ENCODE assay signal across 23 cellular contexts in genomic region chr3:71215351-71215750, GRCh38.
DNase-seq lines count a peak whose midpoint lies in the region; ATAC-seq, FAIRE-seq and TF ChIP-seq lines count a peak whose summit lies in the region.
"Had no signal": no experiment of that assay in that cellular context is flagged by ENCODE, and none has a peak within 500 bp of the region (broad histone marks: within the 10 kb centered on the region; RNA-seq: fewer than 3 reads in every experiment).

No MANE protein-coding gene starts in this region.

- DNase-seq in CD4-positive, alpha-beta T cell = no peak
- DNase-seq in Karpas-422 (no peak), kidney (no peak), DMS114 treated with DMSO at 0.1 percent for 48 hours (lab: John Stamatoyannopoulos, UW; ENCODE audit: unreplicated experiment) (no peak), islet precursor cell (no peak)
- no peak for DNase-seq in activated naive CD8-positive, alpha-beta T cell treated with anti-CD3 and anti-CD28 coated beads, Interleukin-2, amount 50 U/mL, for 24 hours
- no peak for DNase-seq in naive thymus-derived CD8-positive, alpha-beta T cell
- DNase-seq: Caco-2; CD4-positive, alpha-beta memory T cell; DMS79; EL; GDM1; KBM-7; MG63; NCI-H2029; Right ventricle myocardium superior; RPMI8226 had no signal

- CTCF ChIA-PET in CD4-positive, alpha-beta T cell (lab: Charles Lee) = no interaction called here

- intact Hi-C loops in CD4-positive, alpha-beta T cell (cut with DNase I, micrococcal nuclease) = loop anchor here in 1 of 2 experiments (2.0 kb wide), 1 partner anchor 17 kb away; no protein-coding TSS in a partner anchor
- intact Hi-C loops in kidney (cut with DNase I) = no loop called here

- H3K79me2 ChIP-seq in Karpas-422 (ENCODE audit: low read length) = peaks cover 97% of the 10 kb centered on the region

- H3K27ac Mint-ChIP-seq in CD4-positive, alpha-beta T cell = peak overlapping the region; percentile 50
- peak overlapping the region; percentile 26 for H3K27ac Mint-ChIP-seq in activated naive CD8-positive, alpha-beta T cell treated with anti-CD3 and anti-CD28 coated beads, Interleukin-2, amount 50 U/mL, for 24 hours
- peak overlapping the region in 8 of 10 donors; percentile 27 to 73 (median 55) for H3K27ac Mint-ChIP-seq in naive thymus-derived CD8-positive, alpha-beta T cell

- H3K9ac ChIP-seq in Karpas-422 (ENCODE audit: low read length) (no peak overlapping the region), kidney (ENCODE audit: low read length in 2 of 2) (no peak overlapping the region)
- H3K9ac ChIP-seq: BLaER1 treated with 17β-estradiol and CSF1 and Interleukin-3, amounts not matched to agents 10 nM and 100 nM had no signal

- H3K27me3 Mint-ChIP-seq in CD4-positive, alpha-beta T cell = no peaks in the 10 kb centered on the region
- H3K27me3 Mint-ChIP-seq in activated naive CD8-positive, alpha-beta T cell treated with anti-CD3 and anti-CD28 coated beads, Interleukin-2, amount 50 U/mL, for 24 hours = no peaks in the 10 kb centered on the region
- no peaks in the 10 kb centered on the region for H3K27me3 Mint-ChIP-seq in naive thymus-derived CD8-positive, alpha-beta T cell
- H3K27me3 Mint-ChIP-seq: CD4-positive, alpha-beta memory T cell had no signal

- H3K27ac ChIP-seq in CD4-positive, alpha-beta T cell (ENCODE audit: low read depth, low read length) = no peak overlapping the region
- H3K27ac ChIP-seq in Karpas-422 (ENCODE audit: low read length) = peak overlapping the region; percentile 63
- no peak overlapping the region for H3K27ac ChIP-seq in kidney (ENCODE audit: low read depth in 2 of 2, low read length in 2 of 2)
- H3K27ac ChIP-seq: BLaER1 treated with 17β-estradiol and CSF1 and Interleukin-3, amounts not matched to agents 10 nM and 100 nM; SJSA1 had no signal

- H4K20me1 ChIP-seq in Karpas-422 (ENCODE audit: insufficient read depth, low read depth, low read length) = peaks cover 7% of the 10 kb centered on the region; the same call in 1 of the 2 replicates
- H4K20me1 ChIP-seq: BLaER1 treated with 17β-estradiol and CSF1 and Interleukin-3, amounts not matched to agents 10 nM and 100 nM had no signal

- peak overlapping the region; percentile 25 for H3K4me2 ChIP-seq in Karpas-422 (ENCODE audit: low read depth, low read length, poor library complexity, severe bottlenecking)
- H3K4me2 ChIP-seq: BLaER1 treated with 17β-estradiol and CSF1 and Interleukin-3, amounts not matched to agents 10 nM and 100 nM had no signal

- POLR2A ChIA-PET in CD4-positive, alpha-beta T cell (lab: Charles Lee) = interaction anchor here (0.7 to 1.3 kb wide), 3 partner anchors 84 to 369 kb away, joined by 3 read pairs; no protein-coding TSS in a partner anchor
- POLR2A ChIA-PET in naive thymus-derived CD8-positive, alpha-beta T cell (lab: Charles Lee) = interaction anchor here (0.5 kb wide), 1 partner anchor 37 kb away, joined by 4 read pairs; no protein-coding TSS in a partner anchor

- no peak for ATAC-seq in CD4-positive, alpha-beta T cell (ENCODE audit: poor library complexity)
- no peak for ATAC-seq in activated naive CD8-positive, alpha-beta T cell treated with anti-CD3 and anti-CD28 coated beads, Interleukin-2, amount 50 U/mL, for 24 hours
- no peak for ATAC-seq in naive thymus-derived CD8-positive, alpha-beta T cell
- ATAC-seq: GM12878, HCT116 had no signal

- H3K4me3 ChIP-seq in Karpas-422 (ENCODE audit: low read length) = no peak overlapping the region
- H3K4me3 ChIP-seq in kidney (ENCODE audit: low read length in 2 of 2) = no peak overlapping the region
- H3K4me3 ChIP-seq: BLaER1 treated with 17β-estradiol and CSF1 and Interleukin-3, amounts not matched to agents 10 nM and 100 nM; GM12878; MG63; SJSA1 had no signal

- H3K4me1 ChIP-seq in Karpas-422 (ENCODE audit: low read length) (peaks cover 83% of the 10 kb centered on the region), kidney (ENCODE audit: control insufficient read depth in 1 of 2, insufficient read depth in 1 of 2, low read depth in 1 of 2, low read length in 2 of 2) (no peaks in the 10 kb centered on the region)
- H3K4me1 ChIP-seq: BLaER1 treated with 17β-estradiol and CSF1 and Interleukin-3, amounts not matched to agents 10 nM and 100 nM had no signal

- H3K9me3 Mint-ChIP-seq in CD4-positive, alpha-beta T cell = no peaks in the 10 kb centered on the region
- H3K9me3 Mint-ChIP-seq in activated naive CD8-positive, alpha-beta T cell treated with anti-CD3 and anti-CD28 coated beads, Interleukin-2, amount 50 U/mL, for 24 hours = peaks cover 4% of the 10 kb centered on the region
- H3K9me3 Mint-ChIP-seq in naive thymus-derived CD8-positive, alpha-beta T cell = no peaks in the 10 kb centered on the region

- H3K4me1 Mint-ChIP-seq in CD4-positive, alpha-beta T cell (ENCODE audit: low read depth) = peaks cover 87% of the 10 kb centered on the region
- H3K4me1 Mint-ChIP-seq in activated naive CD8-positive, alpha-beta T cell treated with anti-CD3 and anti-CD28 coated beads, Interleukin-2, amount 50 U/mL, for 24 hours = peaks cover 86% of the 10 kb centered on the region
- H3K4me1 Mint-ChIP-seq in naive thymus-derived CD8-positive, alpha-beta T cell = peaks cover 53 to 94% (median 90%) of the 10 kb centered on the region in 4 donors

- H3K27me3 ChIP-seq in CD4-positive, alpha-beta T cell (ENCODE audit: control insufficient read depth, insufficient read depth, low read length) = no peaks in the 10 kb centered on the region
- no peaks in the 10 kb centered on the region for H3K27me3 ChIP-seq in Karpas-422 (ENCODE audit: low read length)
- H3K27me3 ChIP-seq: BLaER1 treated with 17β-estradiol and CSF1 and Interleukin-3, amounts not matched to agents 10 nM and 100 nM; MG63; SJSA1 had no signal

- TF ChIP-seq CTCF in CD4-positive, alpha-beta T cell (IDR thresholded peaks at IDR 0.05) = no peak
- TF ChIP-seq CTCF in kidney (IDR thresholded peaks at IDR 0.05; ENCODE audit: borderline replicate concordance, extremely low read depth, insufficient read depth) = no peak

- H3K9me3 ChIP-seq in CD4-positive, alpha-beta T cell (ENCODE audit: control insufficient read depth, low read length) = no peaks in the 10 kb centered on the region
- no peaks in the 10 kb centered on the region for H3K9me3 ChIP-seq in Karpas-422 (ENCODE audit: low read length)
- no peaks in the 10 kb centered on the region for H3K9me3 ChIP-seq in kidney (ENCODE audit: control insufficient read depth in 1 of 2, low read length in 2 of 2)
- H3K9me3 ChIP-seq: BLaER1 treated with 17β-estradiol and CSF1 and Interleukin-3, amounts not matched to agents 10 nM and 100 nM; Caco-2; MG63; SJSA1 had no signal

- H2AFZ ChIP-seq in Karpas-422 (ENCODE audit: low read length) = no peak overlapping the region

- peaks cover 20% of the 10 kb centered on the region; the same call in 1 of the 2 replicates for H3K36me3 ChIP-seq in Karpas-422 (ENCODE audit: insufficient read depth, low read length)
- no peaks in the 10 kb centered on the region for H3K36me3 ChIP-seq in kidney (ENCODE audit: control insufficient read depth in 1 of 2, insufficient read depth in 2 of 2, low read length in 2 of 2)
- H3K36me3 ChIP-seq: BLaER1 treated with 17β-estradiol and CSF1 and Interleukin-3, amounts not matched to agents 10 nM and 100 nM; MG63; SJSA1 had no signal

- H3K36me3 Mint-ChIP-seq in CD4-positive, alpha-beta T cell (ENCODE audit: low read depth) = peaks cover 72% of the 10 kb centered on the region
- H3K36me3 Mint-ChIP-seq in activated naive CD8-positive, alpha-beta T cell treated with anti-CD3 and anti-CD28 coated beads, Interleukin-2, amount 50 U/mL, for 24 hours (ENCODE audit: low read depth) = peaks cover 33% of the 10 kb centered on the region
- peaks cover 0 to 68% (median 19%) of the 10 kb centered on the region in 3 donors for H3K36me3 Mint-ChIP-seq in naive thymus-derived CD8-positive, alpha-beta T cell

- H3K4me3 Mint-ChIP-seq in CD4-positive, alpha-beta T cell = no peak overlapping the region
- no peak overlapping the region for H3K4me3 Mint-ChIP-seq in activated naive CD8-positive, alpha-beta T cell treated with anti-CD3 and anti-CD28 coated beads, Interleukin-2, amount 50 U/mL, for 24 hours
- H3K4me3 Mint-ChIP-seq in naive thymus-derived CD8-positive, alpha-beta T cell = peak overlapping the region in 1 of 10 donors; percentile 1
- H3K4me3 Mint-ChIP-seq: CD4-positive, alpha-beta memory T cell had no signal

- H3K9me2 ChIP-seq in Karpas-422 (replicated peaks; ENCODE audit: insufficient read depth, low read length) = no peaks in the 10 kb centered on the region

- no peak for FAIRE-seq in kidney (lab: Jason Lieb, UNC)
- FAIRE-seq: A204.1, GM12878, GM19239 had no signal
